ENCODE assay signal across 5 cellular contexts in the genomic region with DNA sequence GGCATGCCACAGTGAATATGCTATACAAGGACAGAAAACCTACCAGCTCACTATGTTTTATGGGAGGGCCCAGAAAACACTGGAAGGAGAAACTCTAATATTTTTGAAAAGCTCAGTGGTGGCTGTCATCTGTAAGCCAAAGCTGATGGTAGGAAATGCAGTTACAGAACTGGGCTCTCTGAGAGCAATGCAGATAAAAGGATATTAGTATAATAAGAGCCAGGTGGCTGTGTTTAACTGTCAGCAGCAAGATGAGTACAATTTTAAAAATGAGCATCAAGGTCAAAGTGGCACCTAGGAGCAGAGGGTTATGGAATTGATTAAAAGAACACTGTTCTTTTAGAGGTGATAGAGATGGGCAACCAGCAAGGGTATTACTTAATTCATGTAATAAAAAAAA.
"Had no signal": no experiment of that assay in that cellular context is flagged by ENCODE, and none has a peak within 500 bp of the region (broad histone marks: within the 10 kb centered on the region; RNA-seq: fewer than 3 reads in every experiment).

No MANE protein-coding gene starts in this region.

- H3K9ac ChIP-seq: GM23248 had no signal

- H2AFZ ChIP-seq: GM23248 had no signal

- DNase-seq: GM23248, GOT3, H7, HCEC 1CT, IMR-90 had no signal

- H3K4me3 ChIP-seq: GM23248 had no signal

- H3K27ac ChIP-seq: GM23248 had no signal
